In the genomic region with DNA sequence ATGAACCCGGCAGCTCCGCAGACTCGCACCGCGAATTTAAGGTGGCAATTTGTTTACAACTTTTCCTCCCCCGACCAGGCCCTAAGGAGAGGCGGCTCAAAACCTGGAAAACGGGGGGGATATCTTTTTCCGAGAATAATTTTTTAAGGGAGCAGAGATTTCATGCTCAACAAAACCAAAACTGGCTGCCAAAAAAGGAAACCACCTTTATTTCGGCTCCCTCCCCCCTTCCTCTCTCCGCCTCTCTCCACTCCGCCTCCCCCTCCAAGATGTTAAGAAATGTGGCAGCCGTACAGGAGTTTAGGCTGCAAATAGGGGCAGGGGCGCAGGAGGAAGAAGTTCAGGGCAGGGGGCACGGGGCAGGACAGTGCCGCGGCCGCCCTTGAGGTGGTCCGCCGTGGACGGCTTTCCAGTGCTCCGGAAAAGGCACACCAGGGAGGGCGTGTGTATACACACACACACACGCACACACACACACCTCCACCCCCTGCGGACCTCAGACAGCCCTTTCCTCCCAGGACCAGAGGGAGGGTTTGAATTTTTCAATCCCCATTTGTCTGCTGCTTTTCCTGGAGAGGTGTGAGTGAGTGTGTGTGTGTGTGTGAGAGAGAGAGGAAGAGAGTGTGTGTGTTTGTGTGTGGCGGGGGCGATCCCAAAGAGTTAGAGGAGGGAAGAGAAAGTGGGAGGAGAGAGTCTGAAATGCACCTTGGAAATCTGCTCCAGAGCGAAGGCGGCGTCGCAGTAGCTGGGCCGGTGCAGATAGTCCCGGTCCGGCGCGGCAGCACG, we compare ENCODE assay signal across 8 cellular contexts. TPM values are rescaled to one million over a fixed set of nuclear protein-coding genes. Genes with fewer than 3 reads are reported as not detected.
DNase-seq lines count a peak whose midpoint lies in the region; ATAC-seq and TF ChIP-seq lines count a peak whose summit lies in the region.

No MANE protein-coding gene starts in this region.

- BruUV-seq in PC-3 (replicated peaks; lab: Mats Ljungman, UMichigan) = no TSS peak

- H3K36me3 Mint-ChIP-seq in activated naive CD8-positive, alpha-beta T cell treated with anti-CD3 and anti-CD28 coated beads for 36 hours = peaks cover 9% of the 10 kb centered on the region

- H3K4me3 ChIP-seq in H7 (ENCODE audit: insufficient read depth, low read depth, low read length) (peak overlapping the region; percentile 78), PC-3 (ENCODE audit: low read length) (peak overlapping the region; percentile 96), parathyroid adenoma (ENCODE audit: low read depth, low read length) (peak overlapping the region; percentile 87)

- H4K20me1 ChIP-seq in PC-3 (ENCODE audit: low read length) = no peaks in the 10 kb centered on the region

- peaks cover under 1% of the 10 kb centered on the region for H3K27me3 Mint-ChIP-seq in activated naive CD8-positive, alpha-beta T cell treated with anti-CD3 and anti-CD28 coated beads for 36 hours

- no peaks in the 10 kb centered on the region for H3F3A ChIP-seq in PC-3 (ENCODE audit: low read length, unreplicated experiment)

- no peak for TF ChIP-seq CTCF in PC-3 (conservative IDR thresholded peaks at IDR 0.05; ENCODE audit: low read depth, low read length)
- TF ChIP-seq CTCF in parathyroid adenoma (IDR thresholded peaks at IDR 0.05) = no peak

- intact Hi-C loops in PC-3 (cut with micrococcal nuclease) = loop anchor here (2.0 to 10.0 kb wide), 3 partner anchors 191 to 707 kb away; a partner anchor contains a TSS
- intact Hi-C loops in head of caudate nucleus (cut with DNase I) = loop anchor here (5.0 kb wide), 1 partner anchor 45 kb away; no protein-coding TSS in a partner anchor

- POLR2A ChIA-PET in PC-3 (lab: Charles Lee; ENCODE audit: unreplicated experiment) = interaction anchor here (0.6 kb wide), 1 partner anchor 138 kb away, joined by 3 read pairs; no protein-coding TSS in a partner anchor

- DNase-seq in AG08396 (ENCODE audit: low spot score) (peak; percentile 31), H7 (peak; percentile 72), PC-3 (peak; percentile 32), head of caudate nucleus (peak in 41 of 42 donors; percentile 41 to 87 (median 67)), NK-92 (lab: John Stamatoyannopoulos, UW; ENCODE audit: unreplicated experiment) (no peak)
- DNase-seq in activated naive CD8-positive, alpha-beta T cell treated with anti-CD3 and anti-CD28 coated beads for 36 hours = peak; percentile 50

- H3K4me2 ChIP-seq in PC-3 (ENCODE audit: low read length) = peak overlapping the region; percentile 97
- peak overlapping the region; percentile 97 for H3K4me2 ChIP-seq in parathyroid adenoma (ENCODE audit: low read length)

- peak overlapping the region; percentile 22 for H3K27ac Mint-ChIP-seq in activated naive CD8-positive, alpha-beta T cell treated with anti-CD3 and anti-CD28 coated beads for 36 hours

- CTCF ChIA-PET in PC-3 (lab: Charles Lee) = no interaction called here

- H3K4me1 Mint-ChIP-seq in activated naive CD8-positive, alpha-beta T cell treated with anti-CD3 and anti-CD28 coated beads for 36 hours = peaks cover 31% of the 10 kb centered on the region

- peak overlapping the region; percentile 96 for H2AFZ ChIP-seq in PC-3 (ENCODE audit: low read length)
- H2AFZ ChIP-seq in parathyroid adenoma = peak overlapping the region; percentile 78

- H3K4me3 Mint-ChIP-seq in activated naive CD8-positive, alpha-beta T cell treated with anti-CD3 and anti-CD28 coated beads for 36 hours = peak overlapping the region; percentile 91

- H3K9me3 Mint-ChIP-seq in activated naive CD8-positive, alpha-beta T cell treated with anti-CD3 and anti-CD28 coated beads for 36 hours = no peaks in the 10 kb centered on the region

- peak; percentile 3; the same call in 1 of the 2 replicates for ATAC-seq in PC-3
- no peak for ATAC-seq in HG02884 (IDR thresholded peaks at IDR 0.05; ENCODE audit: unreplicated experiment)

- H3K9me3 ChIP-seq in PC-3 (ENCODE audit: low read length) = no peaks in the 10 kb centered on the region
- H3K9me3 ChIP-seq in parathyroid adenoma (ENCODE audit: control insufficient read depth, low read length) = no peaks in the 10 kb centered on the region

- H3K9ac ChIP-seq in PC-3 (ENCODE audit: low read length) (peak overlapping the region; percentile 24), parathyroid adenoma (no peak overlapping the region)

- H3K79me2 ChIP-seq in PC-3 (ENCODE audit: low read length) = peaks cover 4% of the 10 kb centered on the region; the same call in 1 of the 2 replicates
- H3K79me2 ChIP-seq in parathyroid adenoma = no peaks in the 10 kb centered on the region

- H3K27ac ChIP-seq in PC-3 (ENCODE audit: low read length) (no peak overlapping the region), parathyroid adenoma (peak overlapping the region; percentile 87)

- H3K4me1 ChIP-seq in PC-3 (ENCODE audit: insufficient read depth, low read length) (peaks cover 25% of the 10 kb centered on the region), parathyroid adenoma (no peaks in the 10 kb centered on the region)

- H3K36me3 ChIP-seq in H7 (replicated peaks; ENCODE audit: control insufficient read depth, insufficient read depth, low read length) = no peaks in the 10 kb centered on the region
- no peaks in the 10 kb centered on the region for H3K36me3 ChIP-seq in PC-3 (ENCODE audit: low read depth, low read length)
- no peaks in the 10 kb centered on the region for H3K36me3 ChIP-seq in parathyroid adenoma (ENCODE audit: control insufficient read depth, insufficient read depth, low read length)

- H3K9me2 ChIP-seq in PC-3 (replicated peaks; ENCODE audit: low read length) = no peaks in the 10 kb centered on the region

- H3K27me3 ChIP-seq in H7 (ENCODE audit: control insufficient read depth, insufficient read depth, low read length) (no peaks in the 10 kb centered on the region; the same call in 1 of the 2 replicates), PC-3 (ENCODE audit: low read length) (no peaks in the 10 kb centered on the region), parathyroid adenoma (ENCODE audit: control insufficient read depth, insufficient read depth, low read length) (no peaks in the 10 kb centered on the region)

RNA-seq across cellular contexts. Expression of a gene that starts 9.1 kb away (rescaled TPM):
- total RNA-seq in H7 (2014; rRNA removed; shearing (Covaris generic)) = 14.0 and 18.3 TPM in 2 replicates
- 0.77 and 2.1 TPM in 2 replicates for total RNA-seq in PC-3 (2014; rRNA removed)
- 1 to 10 TPM; 4.8 to 6.1 TPM for total RNA-seq in activated naive CD8-positive, alpha-beta T cell treated with anti-CD3 and anti-CD28 coated beads for 36 hours
